31 cellular contexts compared by ENCODE assay signal in the genomic region with DNA sequence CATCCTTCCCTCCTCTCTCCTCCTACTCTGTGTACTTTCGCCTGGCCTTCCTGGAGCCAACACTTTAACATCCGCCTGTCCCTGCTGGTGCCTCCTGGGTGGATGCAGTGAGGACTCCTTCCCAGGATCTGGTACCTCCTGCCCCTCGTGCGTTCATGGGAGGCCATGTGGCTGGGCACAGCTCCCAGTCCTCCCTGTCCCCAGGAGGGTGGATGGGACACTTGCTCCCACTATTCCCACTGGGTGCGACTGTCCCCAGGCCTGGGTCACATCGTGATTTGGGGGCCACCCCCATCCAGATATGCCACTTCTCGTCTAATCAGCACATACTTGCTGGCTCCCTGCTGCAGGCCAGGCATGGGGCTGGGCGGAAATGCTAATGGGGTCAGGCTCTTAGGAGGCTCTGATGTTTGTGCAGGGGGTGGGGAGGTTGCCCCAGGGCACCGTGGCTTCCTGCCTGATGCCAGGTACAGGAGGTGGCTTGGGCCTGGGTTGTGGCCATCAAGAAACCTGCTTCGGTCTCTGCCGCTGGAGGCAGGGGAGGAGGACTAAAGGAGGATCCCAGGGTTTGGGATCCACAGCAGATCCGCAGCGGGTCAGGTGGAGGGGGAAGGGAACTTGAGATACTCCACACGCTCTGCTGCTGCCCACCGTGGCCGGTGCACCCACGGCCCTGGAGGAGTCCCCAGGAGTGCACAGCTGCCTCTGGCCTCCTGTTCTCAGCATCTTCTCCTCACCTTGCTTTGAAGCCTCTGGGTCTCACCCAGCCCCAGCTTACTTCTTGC.
"Had no signal": no experiment of that assay in that cellular context is flagged by ENCODE, and none has a peak within 500 bp of the region (broad histone marks: within the 10 kb centered on the region; RNA-seq: fewer than 3 reads in every experiment).

No MANE protein-coding gene starts in this region.

- H3K4me1 ChIP-seq: adrenal gland, SJSA1 had no signal

- H3K9ac ChIP-seq: KMS-11, SK-N-SH had no signal

- H3K27me3 Mint-ChIP-seq: activated CD4-positive, alpha-beta T cell treated with anti-CD3 and anti-CD28 coated beads, Interleukin-2, amount 10 ng/mL, durations not matched to agents 24 days and 14 days; activated CD8-positive, alpha-beta T cell treated with anti-CD3 and anti-CD28 coated beads for 36 hours; activated naive CD4-positive, alpha-beta T cell treated with anti-CD3 and anti-CD28 coated beads, Interleukin-2, amount 50 U/mL, for 24 hours; brain had no signal

- H3K4me3 ChIP-seq: adrenal gland, SJSA1 had no signal

- H3K4me1 Mint-ChIP-seq: activated CD4-positive, alpha-beta T cell treated with anti-CD3 and anti-CD28 coated beads, Interleukin-2, amount 10 ng/mL, durations not matched to agents 24 days and 14 days; activated naive CD4-positive, alpha-beta T cell treated with anti-CD3 and anti-CD28 coated beads, Interleukin-2, amount 50 U/mL, for 24 hours had no signal

- DNase-seq: activated CD4-positive, alpha-beta T cell treated with anti-CD3 and anti-CD28 coated beads, Interleukin-2, amount 10 ng/mL, durations not matched to agents 24 days and 14 days; activated CD4-positive, alpha-beta T cell treated with anti-CD3 and anti-CD28 coated beads, Interleukin-2, amount 50 U/mL, for 4 hours; activated CD8-positive, alpha-beta T cell treated with anti-CD3 and anti-CD28 coated beads for 36 hours; activated gamma-delta T cell; activated naive CD4-positive, alpha-beta T cell treated with Interleukin-2 at 50 U/mL for 16 hours; activated T-cell treated with anti-CD3 and anti-CD28 coated beads, Interleukin-2, amount 50 U/mL, for 1 hour; adrenal gland; caudate nucleus; MM.1S; MV-4-11; NCI-H1092; NCI-H187 treated with DMSO at 0.1 percent for 48 hours; NCI-H2081; NCI-H2171 treated with DMSO at 0.1 percent for 48 hours; NCI-H226; NCI-H446 treated with DMSO at 0.1 percent for 48 hours; NCI-H524; NCI-H69; NCI-H82; SHP77 treated with DMSO at 0.1 percent for 48 hours; SK-N-SH had no signal

- H3K9me3 ChIP-seq: adrenal gland, SJSA1, SK-N-SH had no signal

- ATAC-seq: activated CD8-positive, alpha-beta T cell treated with anti-CD3 and anti-CD28 coated beads for 36 hours; Panc1 had no signal

- H3K9me3 Mint-ChIP-seq: activated CD4-positive, alpha-beta T cell treated with anti-CD3 and anti-CD28 coated beads, Interleukin-2, amount 10 ng/mL, durations not matched to agents 24 days and 14 days; activated CD8-positive, alpha-beta T cell treated with anti-CD3 and anti-CD28 coated beads for 36 hours; activated naive CD4-positive, alpha-beta T cell treated with anti-CD3 and anti-CD28 coated beads, Interleukin-2, amount 50 U/mL, for 24 hours; activated T-helper 2 cell treated with anti-CD3 and anti-CD28 coated beads, Interferon-gamma antibody, Interleukin-2, Interleukin-4, amounts not matched to agents 10 μg/mL and 5 μg/mL and 100 μg/mL, durations not matched to agents 14 hours and 24 hours and 36 hours; T-helper 1 cell treated with Interleukin-12 subunit alpha and Interleukin-12 subunit beta and Interleukin-4 antibody, amounts not matched to agents 30 μg/mL and 1 μg/mL, for 36 hours; T-helper 2 cell treated with Interferon-gamma antibody and Interleukin-4, amounts not matched to agents 5 μg/mL and 100 μg/mL, for 36 hours had no signal

- H3K36me3 ChIP-seq: adrenal gland, SJSA1 had no signal

- H3K27ac ChIP-seq: adrenal gland, KMS-11, SJSA1 had no signal

- FAIRE-seq: bronchial epithelial cell, TTC549 had no signal

- H3K4me3 Mint-ChIP-seq: activated CD4-positive, alpha-beta T cell treated with anti-CD3 and anti-CD28 coated beads, Interleukin-2, amount 10 ng/mL, durations not matched to agents 24 days and 14 days; activated CD8-positive, alpha-beta T cell treated with anti-CD3 and anti-CD28 coated beads for 36 hours; activated naive CD4-positive, alpha-beta T cell treated with anti-CD3 and anti-CD28 coated beads, Interleukin-2, amount 50 U/mL, for 24 hours; brain; T-helper 1 cell treated with Interleukin-12 subunit alpha and Interleukin-12 subunit beta and Interleukin-4 antibody, amounts not matched to agents 30 μg/mL and 1 μg/mL, for 36 hours; T-helper 2 cell treated with Interferon-gamma antibody and Interleukin-4, amounts not matched to agents 5 μg/mL and 100 μg/mL, for 36 hours had no signal

- H3K4me2 ChIP-seq: KMS-11, SK-N-SH had no signal

- H3K27me3 ChIP-seq: adrenal gland had no signal

- H3K27ac Mint-ChIP-seq: activated CD4-positive, alpha-beta T cell treated with anti-CD3 and anti-CD28 coated beads, Interleukin-2, amount 10 ng/mL, durations not matched to agents 24 days and 14 days; activated CD8-positive, alpha-beta T cell treated with anti-CD3 and anti-CD28 coated beads for 36 hours; activated naive CD4-positive, alpha-beta T cell treated with anti-CD3 and anti-CD28 coated beads, Interleukin-2, amount 50 U/mL, for 24 hours; activated T-helper 2 cell treated with anti-CD3 and anti-CD28 coated beads, Interferon-gamma antibody, Interleukin-2, Interleukin-4, amounts not matched to agents 10 μg/mL and 5 μg/mL and 100 μg/mL, durations not matched to agents 14 hours and 24 hours and 36 hours; brain; T-helper 1 cell treated with Interleukin-12 subunit alpha and Interleukin-12 subunit beta and Interleukin-4 antibody, amounts not matched to agents 30 μg/mL and 1 μg/mL, for 36 hours; T-helper 2 cell treated with Interferon-gamma antibody and Interleukin-4, amounts not matched to agents 5 μg/mL and 100 μg/mL, for 36 hours had no signal

- H3K36me3 Mint-ChIP-seq: activated naive CD4-positive, alpha-beta T cell treated with anti-CD3 and anti-CD28 coated beads, Interleukin-2, amount 50 U/mL, for 24 hours had no signal
